Comparison of ENCODE assay signal across 2 cellular contexts in the genomic region with DNA sequence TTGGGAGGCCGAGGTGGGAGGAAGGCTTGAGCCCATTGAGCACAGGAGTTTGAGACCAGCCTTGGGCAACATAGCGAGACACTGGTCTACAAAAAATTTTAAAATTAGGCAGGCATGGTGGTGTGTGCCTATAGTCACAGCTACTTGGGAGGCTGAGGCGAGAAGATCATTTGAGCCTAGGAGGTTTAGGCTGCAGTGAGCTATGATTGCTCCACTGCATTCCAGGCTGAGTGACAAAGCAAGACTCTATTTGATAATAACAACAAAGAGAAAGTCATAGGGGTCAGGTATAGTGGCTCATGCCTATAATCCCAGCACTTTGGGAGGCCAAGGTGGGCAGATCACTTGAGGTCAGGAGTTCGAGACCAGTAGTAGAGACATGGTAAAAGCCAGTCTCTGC.
A peak's percentile ranks its signal among the peaks of the same experiment; 100 is the strongest.
TF ChIP-seq lines count a peak whose summit lies in the region.

No MANE protein-coding gene starts in this region.

TF ChIP-seq in HCT116, 20 proteins besides CTCF, POLR2A, EP300 and RAD21:
- TF ChIP-seq, protein P1, sequence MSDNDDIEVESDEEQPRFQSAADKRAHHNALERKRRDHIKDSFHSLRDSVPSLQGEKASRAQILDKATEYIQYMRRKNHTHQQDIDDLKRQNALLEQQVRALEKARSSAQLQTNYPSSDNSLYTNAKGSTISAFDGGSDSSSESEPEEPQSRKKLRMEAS (IDR thresholded peaks at IDR 0.05), result no peak
- no peak for TF ChIP-seq CEBPB (IDR thresholded peaks at IDR 0.05; ENCODE audit: low read depth)
- TF ChIP-seq JUND (IDR thresholded peaks at IDR 0.05), result no peak
- TF ChIP-seq SIN3A (IDR thresholded peaks at IDR 0.05; ENCODE audit: low read depth), result no peak
- TF ChIP-seq, protein P2, sequence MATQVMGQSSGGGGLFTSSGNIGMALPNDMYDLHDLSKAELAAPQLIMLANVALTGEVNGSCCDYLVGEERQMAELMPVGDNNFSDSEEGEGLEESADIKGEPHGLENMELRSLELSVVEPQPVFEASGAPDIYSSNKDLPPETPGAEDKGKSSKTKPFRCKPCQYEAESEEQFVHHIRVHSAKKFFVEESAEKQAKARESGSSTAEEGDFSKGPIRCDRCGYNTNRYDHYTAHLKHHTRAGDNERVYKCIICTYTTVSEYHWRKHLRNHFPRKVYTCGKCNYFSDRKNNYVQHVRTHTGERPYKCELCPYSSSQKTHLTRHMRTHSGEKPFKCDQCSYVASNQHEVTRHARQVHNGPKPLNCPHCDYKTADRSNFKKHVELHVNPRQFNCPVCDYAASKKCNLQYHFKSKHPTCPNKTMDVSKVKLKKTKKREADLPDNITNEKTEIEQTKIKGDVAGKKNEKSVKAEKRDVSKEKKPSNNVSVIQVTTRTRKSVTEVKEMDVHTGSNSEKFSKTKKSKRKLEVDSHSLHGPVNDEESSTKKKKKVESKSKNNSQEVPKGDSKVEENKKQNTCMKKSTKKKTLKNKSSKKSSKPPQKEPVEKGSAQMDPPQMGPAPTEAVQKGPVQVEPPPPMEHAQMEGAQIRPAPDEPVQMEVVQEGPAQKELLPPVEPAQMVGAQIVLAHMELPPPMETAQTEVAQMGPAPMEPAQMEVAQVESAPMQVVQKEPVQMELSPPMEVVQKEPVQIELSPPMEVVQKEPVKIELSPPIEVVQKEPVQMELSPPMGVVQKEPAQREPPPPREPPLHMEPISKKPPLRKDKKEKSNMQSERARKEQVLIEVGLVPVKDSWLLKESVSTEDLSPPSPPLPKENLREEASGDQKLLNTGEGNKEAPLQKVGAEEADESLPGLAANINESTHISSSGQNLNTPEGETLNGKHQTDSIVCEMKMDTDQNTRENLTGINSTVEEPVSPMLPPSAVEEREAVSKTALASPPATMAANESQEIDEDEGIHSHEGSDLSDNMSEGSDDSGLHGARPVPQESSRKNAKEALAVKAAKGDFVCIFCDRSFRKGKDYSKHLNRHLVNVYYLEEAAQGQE (IDR thresholded peaks at IDR 0.05; ENCODE audit: low read depth), result no peak
- TF ChIP-seq ATF3 (IDR thresholded peaks at IDR 0.05), result no peak
- no peak for TF ChIP-seq EZH2 (IDR thresholded peaks at IDR 0.05)
- TF ChIP-seq YY1 (IDR thresholded peaks at IDR 0.05; ENCODE audit: extremely low read depth, insufficient replicate concordance, low read depth, low read length), result no peak
- TF ChIP-seq SP1 (IDR thresholded peaks at IDR 0.05; ENCODE audit: low read depth), result no peak
- TF ChIP-seq EZH2phosphoT487 (IDR thresholded peaks at IDR 0.05; ENCODE audit: borderline replicate concordance), result no peak
- no peak for TF ChIP-seq ZNF274 (IDR thresholded peaks at IDR 0.05; ENCODE audit: low read depth, low read length)
- no peak for TF ChIP-seq POLR2AphosphoS5 (IDR thresholded peaks at IDR 0.05; ENCODE audit: low read depth, low read length)
- TF ChIP-seq, protein P3, sequence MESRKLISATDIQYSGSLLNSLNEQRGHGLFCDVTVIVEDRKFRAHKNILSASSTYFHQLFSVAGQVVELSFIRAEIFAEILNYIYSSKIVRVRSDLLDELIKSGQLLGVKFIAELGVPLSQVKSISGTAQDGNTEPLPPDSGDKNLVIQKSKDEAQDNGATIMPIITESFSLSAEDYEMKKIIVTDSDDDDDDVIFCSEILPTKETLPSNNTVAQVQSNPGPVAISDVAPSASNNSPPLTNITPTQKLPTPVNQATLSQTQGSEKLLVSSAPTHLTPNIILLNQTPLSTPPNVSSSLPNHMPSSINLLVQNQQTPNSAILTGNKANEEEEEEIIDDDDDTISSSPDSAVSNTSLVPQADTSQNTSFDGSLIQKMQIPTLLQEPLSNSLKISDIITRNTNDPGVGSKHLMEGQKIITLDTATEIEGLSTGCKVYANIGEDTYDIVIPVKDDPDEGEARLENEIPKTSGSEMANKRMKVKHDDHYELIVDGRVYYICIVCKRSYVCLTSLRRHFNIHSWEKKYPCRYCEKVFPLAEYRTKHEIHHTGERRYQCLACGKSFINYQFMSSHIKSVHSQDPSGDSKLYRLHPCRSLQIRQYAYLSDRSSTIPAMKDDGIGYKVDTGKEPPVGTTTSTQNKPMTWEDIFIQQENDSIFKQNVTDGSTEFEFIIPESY (IDR thresholded peaks at IDR 0.05; ENCODE audit: extremely low read depth, insufficient replicate concordance, low read length), result no peak
- no peak for TF ChIP-seq CBX3 (IDR thresholded peaks at IDR 0.05; ENCODE audit: low read depth)
- no peak for TF ChIP-seq TCF7L2 (IDR thresholded peaks at IDR 0.05; ENCODE audit: borderline replicate concordance, extremely low read depth, insufficient read depth, insufficient read length)
- TF ChIP-seq ZFX (IDR thresholded peaks at IDR 0.05), result no peak
- TF ChIP-seq EGR1 (IDR thresholded peaks at IDR 0.05; ENCODE audit: low read depth), result no peak
- no peak for TF ChIP-seq SRF (IDR thresholded peaks at IDR 0.05; ENCODE audit: low read depth)
- no peak for TF ChIP-seq FOSL1 (IDR thresholded peaks at IDR 0.05; ENCODE audit: low read depth)
TF ChIP-seq in HCT116: peak in this region for 0.

TF ChIP-seq in K562, 482 proteins besides CTCF, POLR2A, EP300 and RAD21:
- no peak for TF ChIP-seq SAP30 (IDR thresholded peaks at IDR 0.05; ENCODE audit: borderline replicate concordance, insufficient read depth, low read depth, low read length, poor library complexity, severe bottlenecking)
- TF ChIP-seq SP1 (CRISPR knock-in tag; IDR thresholded peaks at IDR 0.05), result 0 out of 2 replicates have a peak, but pooled peaks have one; percentile 24
- TF ChIP-seq CEBPB (tag; IDR thresholded peaks at IDR 0.05), result 0 out of 2 replicates have a peak, but pooled peaks have one; percentile 15
